Comparison of ENCODE assay signal across 18 cellular contexts in genomic region chr18:8910186-8910585, GRCh38.
DNase-seq lines count a peak whose midpoint lies in the region; ATAC-seq and TF ChIP-seq lines count a peak whose summit lies in the region.
"Had no signal": no experiment of that assay in that cellular context is flagged by ENCODE, and none has a peak within 500 bp of the region (broad histone marks: within the 10 kb centered on the region; RNA-seq: fewer than 3 reads in every experiment).

No MANE protein-coding gene starts in this region.

- H3K9me3 Mint-ChIP-seq in HFFc6 (peaks cover 4% of the 10 kb centered on the region), natural killer cell (peaks cover 7 to 9% of the 10 kb centered on the region in 2 donors)

- H3K27me3 ChIP-seq in ACC112 (ENCODE audit: insufficient read depth, low read length) (no peaks in the 10 kb centered on the region), PC-3 (ENCODE audit: low read length) (no peaks in the 10 kb centered on the region), muscle layer of colon (ENCODE audit: control insufficient read depth in 1 of 2, insufficient read depth in 2 of 2, low read length in 2 of 2) (no peaks in the 10 kb centered on the region)

- H3K9ac ChIP-seq in PC-3 (ENCODE audit: low read length), result no peak overlapping the region
- no peak overlapping the region for H3K9ac ChIP-seq in muscle layer of colon (ENCODE audit: low read length)

- H3K36me3 ChIP-seq in ACC112 (ENCODE audit: insufficient read depth, low read length) (no peaks in the 10 kb centered on the region), PC-3 (ENCODE audit: low read depth, low read length) (no peaks in the 10 kb centered on the region), muscle layer of colon (ENCODE audit: insufficient read depth, low read length) (no peaks in the 10 kb centered on the region)

- H3K4me2 ChIP-seq in PC-3 (ENCODE audit: low read length), result 0 out of 2 replicates have a peak overlapping the region, but pooled peaks have one; percentile 13

- H3K27me3 Mint-ChIP-seq in HFFc6 (ENCODE audit: insufficient read depth) (0 out of 2 replicates have a peak, but pooled peaks cover 3% of the 10 kb centered on the region), natural killer cell (ENCODE audit: low read depth in 2 of 2) (peaks cover 0 to 2% of the 10 kb centered on the region in 2 donors)

- TF ChIP-seq CTCF in HFFc6 (IDR thresholded peaks at IDR 0.05) (no peak), PC-3 (conservative IDR thresholded peaks at IDR 0.05; ENCODE audit: low read depth, low read length) (no peak), natural killer cell (IDR thresholded peaks at IDR 0.05) (no peak)

- H3K4me1 Mint-ChIP-seq in HFFc6 (ENCODE audit: low read depth) (peaks cover 17% of the 10 kb centered on the region), natural killer cell (no peaks in the 10 kb centered on the region)

- POLR2A ChIA-PET in PC-3 (lab: Charles Lee; ENCODE audit: unreplicated experiment), result interaction anchor here (0.7 kb wide), 1 partner anchor 216 kb away, joined by 3 read pairs; no protein-coding TSS in a partner anchor

- peaks cover 11% of the 10 kb centered on the region for H3K4me1 ChIP-seq in ACC112 (ENCODE audit: control insufficient read depth, insufficient read depth, low read length, unreplicated experiment)
- H3K4me1 ChIP-seq in PC-3 (ENCODE audit: insufficient read depth, low read length), result no peaks in the 10 kb centered on the region
- H3K4me1 ChIP-seq in muscle layer of colon (ENCODE audit: insufficient read depth, low read length), result peaks cover 8% of the 10 kb centered on the region

- H3K27ac ChIP-seq in ACC112 (ENCODE audit: low read depth, low read length), result 0 out of 2 replicates have a peak overlapping the region, but pooled peaks have one; percentile 6
- H3K27ac ChIP-seq in PC-3 (ENCODE audit: low read length), result no peak overlapping the region
- H3K27ac ChIP-seq in muscle layer of colon (ENCODE audit: low read depth, low read length), result peak overlapping the region; percentile 13
- H3K27ac ChIP-seq: HL-60 had no signal

- CTCF ChIA-PET in PC-3 (lab: Charles Lee), result interaction anchor here (0.6 kb wide), 1 partner anchor 24 kb away, joined by 3 read pairs; no protein-coding TSS in a partner anchor

- no peaks in the 10 kb centered on the region for H4K20me1 ChIP-seq in PC-3 (ENCODE audit: low read length)

- no peaks in the 10 kb centered on the region for H3K9me2 ChIP-seq in PC-3 (replicated peaks; ENCODE audit: low read length)

- no peak for ATAC-seq in PC-3
- no peak for ATAC-seq in HG03342 (IDR thresholded peaks at IDR 0.05; ENCODE audit: unreplicated experiment)
- no peak for ATAC-seq in HG02678 (IDR thresholded peaks at IDR 0.05; ENCODE audit: unreplicated experiment)
- no peak for ATAC-seq in natural killer cell
- no peak for ATAC-seq in HG02885 (IDR thresholded peaks at IDR 0.05; ENCODE audit: poor library complexity, unreplicated experiment)

- BruUV-seq in PC-3 (replicated peaks; lab: Mats Ljungman, UMichigan), result no TSS peak

- peak overlapping the region; percentile 41; the same call in 1 of the 2 replicates for H3K4me3 Mint-ChIP-seq in HFFc6
- no peak overlapping the region for H3K4me3 Mint-ChIP-seq in natural killer cell
- H3K4me3 Mint-ChIP-seq: CD4-positive, CD25-positive, alpha-beta regulatory T cell had no signal

- H2AFZ ChIP-seq in ACC112 (ENCODE audit: low read length, unreplicated experiment) (peak overlapping the region; percentile 99), PC-3 (ENCODE audit: low read length) (0 out of 2 replicates have a peak overlapping the region, but pooled peaks have one; percentile 10)

- H3K36me3 Mint-ChIP-seq in HFFc6 (ENCODE audit: low read depth) (peaks cover 7% of the 10 kb centered on the region; the same call in 1 of the 2 replicates), natural killer cell (no peaks in the 10 kb centered on the region)
- H3K36me3 Mint-ChIP-seq: CD4-positive, CD25-positive, alpha-beta regulatory T cell had no signal

- DNase-seq in HFFc6 (no peak), PC-3 (no peak), natural killer cell (no peak)
- DNase-seq: Caco-2; CD4-positive, CD25-positive, alpha-beta regulatory T cell; H7; KG1; NCI-H1092; NCI-H146; NCI-H2081; NCI-H774; SHP77 had no signal

- no peaks in the 10 kb centered on the region for H3F3A ChIP-seq in PC-3 (ENCODE audit: low read length, unreplicated experiment)

- H3K9me3 ChIP-seq in PC-3 (ENCODE audit: low read length), result no peaks in the 10 kb centered on the region
- H3K9me3 ChIP-seq in muscle layer of colon (ENCODE audit: low read length), result no peaks in the 10 kb centered on the region
- H3K9me3 ChIP-seq: Caco-2 had no signal

- peak overlapping the region; percentile 75 for H3K4me3 ChIP-seq in ACC112 (ENCODE audit: low read depth, low read length)
- no peak overlapping the region for H3K4me3 ChIP-seq in PC-3 (ENCODE audit: low read length)
- H3K4me3 ChIP-seq in muscle layer of colon (ENCODE audit: low read depth in 1 of 2, low read length in 2 of 2), result no peak overlapping the region

- H3K27ac Mint-ChIP-seq in HFFc6, result no peak overlapping the region
- no peak overlapping the region for H3K27ac Mint-ChIP-seq in natural killer cell

- intact Hi-C loops in PC-3 (cut with micrococcal nuclease), result no loop called here
- intact Hi-C loops in natural killer cell (cut with micrococcal nuclease), result no loop called here

- H3K79me2 ChIP-seq in ACC112 (ENCODE audit: control insufficient read depth, insufficient read depth, low read length, unreplicated experiment), result no peaks in the 10 kb centered on the region
- H3K79me2 ChIP-seq in PC-3 (ENCODE audit: low read length), result no peaks in the 10 kb centered on the region
